32 cellular contexts compared by ENCODE assay signal in genomic region chr12:120988658-120989057, GRCh38. TPM values are rescaled to one million over a fixed set of nuclear protein-coding genes. Genes with fewer than 3 reads are reported as not detected.
"Had no signal": no experiment of that assay in that cellular context is flagged by ENCODE, and none has a peak within 500 bp of the region (broad histone marks: within the 10 kb centered on the region; RNA-seq: fewer than 3 reads in every experiment).

No MANE protein-coding gene starts in this region.

- FAIRE-seq: endometrium, islet of Langerhans, keratinocyte had no signal

- H3K4me1 Mint-ChIP-seq: mesothelial cell of epicardium had no signal

- ATAC-seq: effector memory CD8-positive, alpha-beta T cell; esophagus mucosa; gastrocnemius medialis; heart right ventricle; left cardiac atrium; left lung; left ventricle myocardium superior; lower lobe of right lung; mucosa of descending colon had no signal

- H3K9me3 Mint-ChIP-seq: effector memory CD8-positive, alpha-beta T cell; endodermal cell had no signal

- H3K36me3 ChIP-seq: colonic mucosa, esophagus squamous epithelium, gastrocnemius medialis, heart right ventricle, left lung, lower lobe of right lung had no signal

- DNase-seq: colonic mucosa; cortex of kidney; effector CD8-positive, alpha-beta T cell; effector memory CD8-positive, alpha-beta T cell; endodermal cell; erythroblast; esophagus squamous epithelium; foreskin fibroblast; foreskin melanocyte; gastrocnemius medialis; glutamatergic neuron; head of caudate nucleus; heart right ventricle; hippocampal formation; left cardiac atrium; left lung; left ventricle myocardium superior; lower lobe of right lung; mesenchymal stem cell; mucosa of descending colon had no signal

- H3K27me3 ChIP-seq: colonic mucosa, esophagus squamous epithelium, gastrocnemius medialis, heart right ventricle, left lung had no signal

- H3K4me1 ChIP-seq: colonic mucosa, esophagus squamous epithelium, gastrocnemius medialis, heart right ventricle, left lung, lower lobe of right lung had no signal

- H3K36me3 Mint-ChIP-seq: mesothelial cell of epicardium had no signal

- H3K4me3 ChIP-seq: colonic mucosa, esophagus squamous epithelium, gastrocnemius medialis, heart right ventricle, left lung, lower lobe of right lung, mucosa of descending colon had no signal

- H3K4me3 Mint-ChIP-seq: dendritic cell treated with granulocyte-macrophage colony-stimulating factor and Interleukin-4, amounts not matched to agents 40 ng/mL and 50 ng/mL, for 4 days; effector memory CD8-positive, alpha-beta T cell; endodermal cell; mesothelial cell of epicardium had no signal

- H3K27ac Mint-ChIP-seq: dendritic cell treated with granulocyte-macrophage colony-stimulating factor and Interleukin-4, amounts not matched to agents 40 ng/mL and 50 ng/mL, for 4 days; effector memory CD8-positive, alpha-beta T cell; endodermal cell; mesothelial cell of epicardium had no signal

- H3K27ac ChIP-seq: colonic mucosa, epithelial cell of prostate, esophagus squamous epithelium, gastrocnemius medialis, heart right ventricle, left lung, lower lobe of right lung had no signal

- H3K9me3 ChIP-seq: colonic mucosa, esophagus squamous epithelium, gastrocnemius medialis, heart right ventricle, left lung, lower lobe of right lung, mucosa of descending colon had no signal

RNA-seq across cellular contexts. Expression of gene HNF1A, which starts 10.3 kb away (rescaled TPM):
- total RNA-seq: cerebellum, dermis microvascular lymphatic vessel endothelial cell, esophagus mucosa, esophagus squamous epithelium, glomerular endothelial cell, heart right ventricle, left cardiac atrium, left ventricle myocardium superior, lung microvascular endothelial cell, mesenteric fat pad, mesothelial cell of epicardium had no signal
- polyA plus RNA-seq: keratinocyte had no signal

RNA-seq across cellular contexts. Expression of gene OASL, which starts 50.4 kb away (rescaled TPM):
- total RNA-seq: endodermal cell had no signal
